1 cellular context compared by ENCODE assay signal in genomic region chr9:133981589-133981957, GRCh38.
TF ChIP-seq lines count a peak whose summit lies in the region.

No MANE protein-coding gene starts in this region.

TF ChIP-seq in HepG2, 621 proteins besides CTCF, POLR2A, EP300 and RAD21 (continued from another document):
- TF ChIP-seq FOXO4 (CRISPR knock-in tag; conservative IDR thresholded peaks at IDR 0.05) (no peak), ZNF646 (CRISPR knock-in tag; IDR thresholded peaks at IDR 0.05) (no peak), SAP130 (CRISPR knock-in tag; IDR thresholded peaks at IDR 0.05; ENCODE audit: low read depth) (no peak), ZNF761 (CRISPR knock-in tag; conservative IDR thresholded peaks at IDR 0.05) (no peak), SMC3 (IDR thresholded peaks at IDR 0.05; ENCODE audit: low read length) (no peak), THAP7 (CRISPR knock-in tag; IDR thresholded peaks at IDR 0.05) (no peak), ZNF274 (CRISPR knock-in tag; IDR thresholded peaks at IDR 0.05) (no peak), ZNF710 (CRISPR knock-in tag; IDR thresholded peaks at IDR 0.05; ENCODE audit: borderline replicate concordance) (no peak), ZNF556 (CRISPR knock-in tag; IDR thresholded peaks at IDR 0.05; ENCODE audit: borderline replicate concordance) (no peak), SP4 (CRISPR knock-in tag; IDR thresholded peaks at IDR 0.05) (no peak), WIZ (CRISPR knock-in tag; IDR thresholded peaks at IDR 0.05) (no peak)
TF ChIP-seq in HepG2: peak in this region for 0.
